ENCODE assay signal across 8 cellular contexts in the genomic region with DNA sequence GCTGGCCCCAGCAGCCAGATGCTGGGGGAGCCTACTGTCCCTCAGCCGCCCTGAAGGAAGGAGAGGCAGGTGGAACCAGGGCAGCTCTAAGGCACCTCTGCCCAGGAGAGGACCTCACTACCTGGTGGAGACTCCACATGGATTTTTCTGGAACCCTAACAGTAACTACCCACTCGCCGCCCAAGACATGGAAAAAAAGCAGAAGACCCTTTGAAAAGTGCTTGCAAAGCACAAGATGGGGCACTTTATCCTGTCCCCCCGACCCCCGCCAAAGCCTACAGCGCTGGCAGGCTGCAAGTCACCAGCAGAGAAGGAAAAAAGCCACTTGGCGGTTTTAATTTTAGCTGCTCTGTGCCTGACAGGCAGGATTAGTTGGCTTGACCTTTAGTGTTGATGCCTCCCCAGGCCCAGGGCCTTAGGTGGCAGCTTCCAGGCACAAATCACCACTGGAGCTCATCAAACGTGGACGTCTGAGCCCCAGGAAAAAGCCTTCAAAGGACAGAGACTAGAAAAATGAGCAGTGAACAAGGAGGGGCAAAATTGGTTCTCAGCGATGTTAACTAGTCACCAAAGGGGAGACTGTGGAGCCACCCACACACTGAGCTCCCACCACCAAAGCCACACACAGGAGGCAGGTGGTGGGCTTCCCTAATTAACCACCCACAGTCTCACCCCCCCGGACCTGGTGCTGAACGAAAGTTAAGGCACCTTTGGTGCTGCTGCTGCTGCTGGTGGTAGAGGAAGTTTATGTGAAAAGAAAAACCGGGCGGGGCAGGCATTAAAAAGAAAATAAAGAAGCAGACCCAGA. TPM values are rescaled to one million over a fixed set of nuclear protein-coding genes. Genes with fewer than 3 reads are reported as not detected.
DNase-seq lines count a peak whose midpoint lies in the region; ATAC-seq and TF ChIP-seq lines count a peak whose summit lies in the region.

No MANE protein-coding gene starts in this region.

- H4K20me1 ChIP-seq in hepatocyte (ENCODE audit: insufficient read depth, poor library complexity, severe bottlenecking) = peaks cover 63% of the 10 kb centered on the region

- peak overlapping the region; percentile 50 for H3K27ac ChIP-seq in 22Rv1
- H3K27ac ChIP-seq in SJSA1 = peak overlapping the region; percentile 78
- H3K27ac ChIP-seq in body of pancreas = peak overlapping the region in 3 of 4 donors; percentile 8 to 27 (median 23)
- H3K27ac ChIP-seq in hepatocyte = no peak overlapping the region

- H3K36me3 ChIP-seq in SJSA1 (peaks cover 88% of the 10 kb centered on the region), body of pancreas (replicated peaks in 1 of 2; ENCODE audit: insufficient read depth in 1 of 2, low read depth in 2 of 2) (peaks cover 29 to 44% of the 10 kb centered on the region in 2 donors), hepatocyte (replicated peaks; ENCODE audit: insufficient read depth, low read depth) (peaks cover 6% of the 10 kb centered on the region)

- H3K4me1 ChIP-seq in SJSA1 (replicated peaks) (peaks cover 59% of the 10 kb centered on the region), body of pancreas (peaks cover 9% of the 10 kb centered on the region), hepatocyte (ENCODE audit: insufficient read depth) (peaks cover 9% of the 10 kb centered on the region)

- 67 to 75% methylated on average over 14 of the region's 14 CpGs for WGBS in body of pancreas, 2 donors
- 86% methylated on average over 14 of the region's 14 CpGs for WGBS in hepatocyte (ENCODE audit: low lambda C conversion rate, missing lambda C conversion rate)

- POLR2A ChIA-PET in naive thymus-derived CD8-positive, alpha-beta T cell (lab: Charles Lee) = interaction anchor here (0.7 to 45.2 kb wide), 16 partner anchors 7 to 733 kb away, joined by 3 to 2320 read pairs (median 4); a partner anchor contains a TSS

- no peak for ATAC-seq in body of pancreas
- ATAC-seq in naive thymus-derived CD8-positive, alpha-beta T cell = peak; percentile 62 to 76
- no peak for ATAC-seq in HG02870 (IDR thresholded peaks at IDR 0.05; ENCODE audit: unreplicated experiment)

- H3K9me3 ChIP-seq in SJSA1 (replicated peaks) = no peaks in the 10 kb centered on the region
- H3K9me3 ChIP-seq in body of pancreas = no peaks in the 10 kb centered on the region
- H3K9me3 ChIP-seq in hepatocyte (ENCODE audit: low read depth) = no peaks in the 10 kb centered on the region

- no peaks in the 10 kb centered on the region for H3K9me2 ChIP-seq in hepatocyte (replicated peaks; ENCODE audit: insufficient read depth)

- DNase-seq in SJSA1 (ENCODE audit: low read depth in 1 of 2, low spot score in 2 of 2) (peak; percentile 95 to 97), body of pancreas (peak in 1 of 4 donors; percentile 7), NOMO-1 treated with DMSO at 0.1 percent for 48 hours (lab: John Stamatoyannopoulos, UW; ENCODE audit: unreplicated experiment) (no peak), HCEC 1CT (no peak), hepatocyte (ENCODE audit: low spot score) (no peak)
- DNase-seq in naive thymus-derived CD8-positive, alpha-beta T cell = peak; percentile 54 to 94 (median 82)

- H2AFZ ChIP-seq in hepatocyte = no peak overlapping the region

- H3K4me3 ChIP-seq in SJSA1 = no peak overlapping the region
- no peak overlapping the region for H3K4me3 ChIP-seq in body of pancreas
- no peak overlapping the region for H3K4me3 ChIP-seq in hepatocyte

- intact Hi-C loops in body of pancreas (cut with DNase I) = no loop called here

- H3K4me2 ChIP-seq in hepatocyte = no peak overlapping the region

- no peaks in the 10 kb centered on the region for H3K27me3 Mint-ChIP-seq in naive thymus-derived CD8-positive, alpha-beta T cell

- H3K27me3 ChIP-seq in SJSA1 (replicated peaks) (no peaks in the 10 kb centered on the region), body of pancreas (no peaks in the 10 kb centered on the region), hepatocyte (no peaks in the 10 kb centered on the region)

- TF ChIP-seq CTCF in 22Rv1 (IDR thresholded peaks at IDR 0.05) (no peak), body of pancreas (IDR thresholded peaks at IDR 0.05) (no peak), hepatocyte (IDR thresholded peaks at IDR 0.05; ENCODE audit: poor library complexity) (no peak)

- peak overlapping the region; percentile 68 to 93 (median 84) for H3K4me3 Mint-ChIP-seq in naive thymus-derived CD8-positive, alpha-beta T cell

- peaks cover 51 to 100% (median 95%) of the 10 kb centered on the region in 4 donors for H3K4me1 Mint-ChIP-seq in naive thymus-derived CD8-positive, alpha-beta T cell

- no peak for TF ChIP-seq POLR2A in body of pancreas (IDR thresholded peaks at IDR 0.05)

- H3K36me3 Mint-ChIP-seq in naive thymus-derived CD8-positive, alpha-beta T cell = peaks cover 14 to 60% (median 28%) of the 10 kb centered on the region in 3 donors

- H3K79me2 ChIP-seq in hepatocyte = peaks cover 18% of the 10 kb centered on the region

- H3K9me3 Mint-ChIP-seq in naive thymus-derived CD8-positive, alpha-beta T cell = no peaks in the 10 kb centered on the region

- H3K27ac Mint-ChIP-seq in naive thymus-derived CD8-positive, alpha-beta T cell = peak overlapping the region; percentile 83 to 99 (median 92)

RNA-seq across cellular contexts. Expression of a gene that starts 4.2 kb away (rescaled TPM):
- total RNA-seq in SJSA1 (2014; rRNA removed; shearing (Covaris generic)) = 0.45 TPM in 1 of 2 replicates, not detected in the other
- total RNA-seq in body of pancreas = 1 to 10 TPM in 1 of 2 donors, under 1 TPM in 1; 0.78 to 4.3 TPM
- total RNA-seq in naive thymus-derived CD8-positive, alpha-beta T cell = 10 to 100 TPM; 13.0 to 18.4 TPM
- polyA plus RNA-seq in naive thymus-derived CD8-positive, alpha-beta T cell = under 1 TPM; 0.09 to 0.50 (median 0.49) TPM
- 1.9 and 2.0 TPM in 2 replicates for total RNA-seq in hepatocyte
- polyA plus RNA-seq in hepatocyte = 4.0 and 5.7 TPM in 2 replicates

RNA-seq across cellular contexts. Expression of a gene that starts 14.3 kb away (rescaled TPM):
- total RNA-seq in SJSA1 (2014; rRNA removed; shearing (Covaris generic)) = 154 and 170 TPM in 2 replicates
- total RNA-seq in body of pancreas (100 to 1,000 TPM; 150 to 470 TPM), hepatocyte (126 and 163 TPM in 2 replicates)
- total RNA-seq in naive thymus-derived CD8-positive, alpha-beta T cell = 1,000 to 10,000 TPM; 1,030 to 1,057 TPM
- polyA plus RNA-seq in naive thymus-derived CD8-positive, alpha-beta T cell = 100 to 1,000 TPM in 1 of 3 donors, 10 to 100 TPM in 2; 87.0 to 138 (median 96.6) TPM
- 138 and 157 TPM in 2 replicates for polyA plus RNA-seq in hepatocyte

RNA-seq across cellular contexts. Expression of a gene that starts 20.1 kb away (rescaled TPM):
- 0.08 and 3.1 TPM in 2 replicates for total RNA-seq in SJSA1 (2014; rRNA removed; shearing (Covaris generic))
- total RNA-seq in body of pancreas (10 to 100 TPM in 1 of 2 donors, 1 to 10 TPM in 1; 4.6 to 17.9 TPM), hepatocyte (0.24 and 3.2 TPM in 2 replicates)
- 100 to 1,000 TPM; 679 to 682 TPM for total RNA-seq in naive thymus-derived CD8-positive, alpha-beta T cell
- 100 to 1,000 TPM; 168 to 253 (median 185) TPM for polyA plus RNA-seq in naive thymus-derived CD8-positive, alpha-beta T cell
- 0.10 and 3.6 TPM in 2 replicates for polyA plus RNA-seq in hepatocyte

RNA-seq across cellular contexts. Expression of a gene that starts 39.0 kb away (rescaled TPM):
- total RNA-seq in SJSA1 (2014; rRNA removed; shearing (Covaris generic)) = 19.2 and 22.9 TPM in 2 replicates
- total RNA-seq in body of pancreas (10 to 100 TPM; 10.4 to 18.1 TPM), hepatocyte (7.8 and 23.5 TPM in 2 replicates)
- 100 to 1,000 TPM; 128 to 135 TPM for total RNA-seq in naive thymus-derived CD8-positive, alpha-beta T cell
- polyA plus RNA-seq in naive thymus-derived CD8-positive, alpha-beta T cell = 10 to 100 TPM; 26.6 to 55.5 (median 30.3) TPM
- polyA plus RNA-seq in hepatocyte = 9.0 and 13.2 TPM in 2 replicates

RNA-seq across cellular contexts. Expression of a gene that starts 41.0 kb away (rescaled TPM):
- total RNA-seq in SJSA1 (2014; rRNA removed; shearing (Covaris generic)) = not detected in 2 replicates
- total RNA-seq in body of pancreas (1 to 10 TPM; 1.3 to 4.9 TPM), hepatocyte (0.28 and 0.83 TPM in 2 replicates)
- under 1 TPM in 1 of 2 experiments, not detected in 1; 0.21 TPM for total RNA-seq in naive thymus-derived CD8-positive, alpha-beta T cell
- not detected for polyA plus RNA-seq in naive thymus-derived CD8-positive, alpha-beta T cell
- 1.7 and 2.8 TPM in 2 replicates for polyA plus RNA-seq in hepatocyte

Comparison
In these comparisons a context has a peak if more than half of its experiments do, and no peak if none do; other contexts are left out.
1. DNase-seq: peak in SJSA1 (2 of 2) and naive thymus-derived CD8-positive, alpha-beta T cell (10 of 10); none in NOMO-1 treated with DMSO at 0.1 percent for 48 hours (single experiment), HCEC 1CT (single experiment) and hepatocyte (single experiment).
2. ATAC-seq: peak in naive thymus-derived CD8-positive, alpha-beta T cell (2 of 2); none in body of pancreas (single experiment) and HG02870 (single experiment).
3. RNA of a gene that starts 20.1 kb away (total RNA-seq): 679 to 682 TPM in naive thymus-derived CD8-positive, alpha-beta T cell; 4.6 to 17.9 TPM in body of pancreas, 0.24 to 3.2 TPM in hepatocyte and 0.08 to 3.1 TPM in SJSA1; every median in the first group is over 10 times any median in the second.